ENCODE assay signal across 21 cellular contexts in genomic region chr5:110460837-110461236, GRCh38.
DNase-seq lines count a peak whose midpoint lies in the region; ATAC-seq and TF ChIP-seq lines count a peak whose summit lies in the region.
"Had no signal": no experiment of that assay in that cellular context is flagged by ENCODE, and none has a peak within 500 bp of the region (broad histone marks: within the 10 kb centered on the region; RNA-seq: fewer than 3 reads in every experiment).

No MANE protein-coding gene starts in this region.

- H3K4me3 ChIP-seq in OCI-LY3 (ENCODE audit: low read length), result peak overlapping the region; percentile 53
- H3K4me3 ChIP-seq in lower lobe of right lung, result no peak overlapping the region
- H3K4me3 ChIP-seq: Peyer's patch, SJSA1 had no signal

- H3K79me2 ChIP-seq in OCI-LY3 (ENCODE audit: low read length), result no peaks in the 10 kb centered on the region

- H4K20me1 ChIP-seq in OCI-LY3 (ENCODE audit: insufficient read depth, low read length), result no peaks in the 10 kb centered on the region

- H3K4me1 ChIP-seq in OCI-LY3 (ENCODE audit: low read length), result peaks cover 32% of the 10 kb centered on the region
- no peaks in the 10 kb centered on the region for H3K4me1 ChIP-seq in lower lobe of right lung
- H3K4me1 ChIP-seq: BE2C, Peyer's patch had no signal

- H3K27ac ChIP-seq in OCI-LY3 (ENCODE audit: low read length) (peak overlapping the region; percentile 61), lower lobe of right lung (no peak overlapping the region)
- H3K27ac ChIP-seq: Peyer's patch, SJSA1 had no signal

- DNase-seq in lower lobe of right lung, result no peak
- no peak for DNase-seq in dermis blood vessel endothelial cell
- DNase-seq in NCI-H345 treated with DMSO at 0.1 percent for 48 hours (lab: John Stamatoyannopoulos, UW; ENCODE audit: unreplicated experiment), result no peak
- DNase-seq: BE2C, EL, GF-D8, H7, KG1, NCI-H1092, NCI-H2029 treated with DMSO at 0.1 percent for 48 hours, NCI-H345, NCI-H524 treated with DMSO at 0.1 percent for 48 hours, NCI-H82, Peyer's patch, T-helper 9 cell had no signal

- peak; percentile 62 for ATAC-seq in GM18861 (IDR thresholded peaks at IDR 0.05; ENCODE audit: unreplicated experiment)
- ATAC-seq in GM21360 (IDR thresholded peaks at IDR 0.05; ENCODE audit: unreplicated experiment), result peak; percentile 85
- peak; percentile 90 for ATAC-seq in HG02870 (IDR thresholded peaks at IDR 0.05; ENCODE audit: unreplicated experiment)
- no peak for ATAC-seq in lower lobe of right lung
- ATAC-seq in GM19035 (IDR thresholded peaks at IDR 0.05; ENCODE audit: unreplicated experiment), result no peak

- H3K36me3 ChIP-seq in OCI-LY3 (replicated peaks; ENCODE audit: low read depth, low read length) (no peaks in the 10 kb centered on the region), lower lobe of right lung (no peaks in the 10 kb centered on the region)
- H3K36me3 ChIP-seq: BE2C, Peyer's patch, SJSA1 had no signal

- H3K27me3 ChIP-seq in OCI-LY3 (ENCODE audit: low read depth, low read length), result no peaks in the 10 kb centered on the region
- H3K27me3 ChIP-seq in lower lobe of right lung (ENCODE audit: low read depth), result no peaks in the 10 kb centered on the region
- H3K27me3 ChIP-seq: BE2C, Peyer's patch, SJSA1 had no signal

- no peak overlapping the region for H2AFZ ChIP-seq in OCI-LY3 (ENCODE audit: low read depth, low read length)

- H3K9ac ChIP-seq in OCI-LY3 (ENCODE audit: low read length), result no peak overlapping the region

- intact Hi-C loops in lower lobe of right lung (cut with DNase I), result no loop called here

- peak overlapping the region; percentile 73 for H3K4me2 ChIP-seq in OCI-LY3 (ENCODE audit: low read length)

- no peaks in the 10 kb centered on the region for H3K9me3 ChIP-seq in OCI-LY3 (ENCODE audit: insufficient read depth, low read length)
- no peaks in the 10 kb centered on the region for H3K9me3 ChIP-seq in lower lobe of right lung
- H3K9me3 ChIP-seq: BE2C, Peyer's patch, SJSA1 had no signal

- TF ChIP-seq CTCF in OCI-LY3 (IDR thresholded peaks at IDR 0.05; ENCODE audit: low read depth, low read length) (no peak), lower lobe of right lung (IDR thresholded peaks at IDR 0.05) (no peak)

Comparison
In these comparisons a context has a peak if more than half of its experiments do, and no peak if none do; other contexts are left out.
1. ATAC-seq: peak in GM18861 (single experiment), GM21360 (single experiment) and HG02870 (single experiment); none in lower lobe of right lung (0 of 2) and GM19035 (single experiment).